In the genomic region with DNA sequence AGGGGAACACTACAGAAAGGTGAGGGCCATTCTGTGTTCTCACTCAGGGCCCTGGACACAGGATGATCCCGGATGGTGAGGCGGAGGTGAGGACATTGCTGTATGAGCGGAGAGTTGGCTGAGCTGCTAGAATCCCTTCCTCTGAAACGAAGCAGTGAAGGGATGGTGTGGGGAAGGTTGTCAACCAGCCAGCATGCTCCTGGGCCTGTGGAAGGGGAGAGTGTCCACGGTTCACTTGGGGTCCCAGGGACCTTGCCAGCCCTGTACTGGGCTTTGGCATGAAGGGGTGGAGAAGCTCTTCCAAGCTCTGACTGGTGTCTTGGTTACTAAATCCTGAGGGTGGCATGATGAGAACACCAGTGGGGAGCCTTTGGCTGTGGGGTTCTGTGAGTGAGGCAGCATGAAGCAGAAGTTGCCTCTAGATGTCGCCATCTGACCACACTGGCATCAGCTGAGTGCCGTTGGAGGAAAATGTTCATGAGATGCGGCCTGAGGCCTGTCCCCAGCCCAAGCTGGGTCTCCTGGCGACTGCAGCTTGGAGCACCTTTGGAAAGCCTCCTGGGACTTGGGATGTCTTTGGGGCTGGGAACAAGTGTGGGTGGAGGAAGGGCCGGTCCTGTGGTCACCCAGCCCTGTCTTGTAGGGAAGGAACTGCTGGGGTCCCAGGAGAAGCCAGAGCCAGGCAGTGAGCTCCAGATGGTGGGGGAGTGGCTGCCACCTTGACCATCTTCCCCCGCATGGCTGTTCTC, we compare ENCODE assay signal across 8 cellular contexts. TPM values are rescaled to one million over a fixed set of nuclear protein-coding genes. Genes with fewer than 3 reads are reported as not detected.
DNase-seq lines count a peak whose midpoint lies in the region; ATAC-seq, FAIRE-seq and TF ChIP-seq lines count a peak whose summit lies in the region.

No MANE protein-coding gene starts in this region.

- peaks cover 3% of the 10 kb centered on the region for H3K36me3 Mint-ChIP-seq in activated naive CD8-positive, alpha-beta T cell treated with anti-CD3 and anti-CD28 coated beads, Interleukin-2, amount 50 U/mL, for 24 hours (ENCODE audit: low read depth)

- TF ChIP-seq CTCF in A549 (IDR thresholded peaks at IDR 0.05) (peak; percentile 87), GM12872 (IDR thresholded peaks at IDR 0.05; ENCODE audit: insufficient read depth, low read depth, low read length) (peak; percentile 95)

- POLR2A ChIA-PET in A549 (lab: Yijun Ruan, JAX): interaction anchor here (0.8 to 1.4 kb wide), 2 partner anchors 14 to 34 kb away, joined by 3 to 5 read pairs; no protein-coding TSS in a partner anchor

- peak; percentile 92 to 98 for TF ChIP-seq RAD21 in A549 (conservative IDR thresholded peaks at IDR 0.05 in 1 of 2, IDR thresholded peaks at IDR 0.05 in 1 of 2)

- H3K27me3 Mint-ChIP-seq in activated naive CD8-positive, alpha-beta T cell treated with anti-CD3 and anti-CD28 coated beads, Interleukin-2, amount 50 U/mL, for 24 hours: no peaks in the 10 kb centered on the region

- H3K9me3 ChIP-seq in A549: no peaks in the 10 kb centered on the region

- peak; percentile 89 to 96 for ATAC-seq in A549
- peak; percentile 83 for ATAC-seq in activated naive CD8-positive, alpha-beta T cell treated with anti-CD3 and anti-CD28 coated beads, Interleukin-2, amount 50 U/mL, for 24 hours
- ATAC-seq in Right ventricle myocardium superior (ENCODE audit: poor library complexity): peak; percentile 82

- H3K27ac ChIP-seq in A549: peak overlapping the region in 1 of 2 experiments; percentile 17; a peak in 3 of 6 replicates

- DNase-seq in A549 (ENCODE audit: low read depth in 1 of 2, low spot score in 1 of 2) (peak; percentile 58 to 78), LHCN-M2 (ENCODE audit: low read depth) (peak; percentile 74), SK-N-DZ (ENCODE audit: low spot score) (peak; percentile 72), Right ventricle myocardium superior (peak; percentile 68), pulmonary artery endothelial cell (ENCODE audit: low read depth, low spot score) (peak; percentile 30), HuH-7.5 (ENCODE audit: low spot score) (no peak)
- DNase-seq in activated naive CD8-positive, alpha-beta T cell treated with anti-CD3 and anti-CD28 coated beads, Interleukin-2, amount 50 U/mL, for 24 hours: peak; percentile 54

- H3K27ac Mint-ChIP-seq in activated naive CD8-positive, alpha-beta T cell treated with anti-CD3 and anti-CD28 coated beads, Interleukin-2, amount 50 U/mL, for 24 hours: no peak overlapping the region

- H3K4me2 ChIP-seq in A549: no peak overlapping the region

- intact Hi-C loops in Right ventricle myocardium superior (cut with DNase I): no loop called here

- TF ChIP-seq POLR2A in A549 (IDR thresholded peaks at IDR 0.05; ENCODE audit: low read length): no peak

- 37% methylated on average over 11 of the region's 11 CpGs for WGBS in A549 (ENCODE audit: missing lambda C conversion rate)

- TF ChIP-seq EP300 in A549 (IDR thresholded peaks at IDR 0.05): no peak

- peaks cover 6% of the 10 kb centered on the region for H3K4me1 Mint-ChIP-seq in activated naive CD8-positive, alpha-beta T cell treated with anti-CD3 and anti-CD28 coated beads, Interleukin-2, amount 50 U/mL, for 24 hours

- H3K4me1 ChIP-seq in A549: peaks cover 14% of the 10 kb centered on the region

- H3K4me3 Mint-ChIP-seq in activated naive CD8-positive, alpha-beta T cell treated with anti-CD3 and anti-CD28 coated beads, Interleukin-2, amount 50 U/mL, for 24 hours: no peak overlapping the region

- CTCF ChIA-PET in A549 (lab: Yijun Ruan, JAX): interaction anchor here (0.6 to 40.8 kb wide), 52 partner anchors 12 to 488 kb away, joined by 3 to 837 read pairs (median 4); a partner anchor contains a TSS

- H3K9me3 Mint-ChIP-seq in activated naive CD8-positive, alpha-beta T cell treated with anti-CD3 and anti-CD28 coated beads, Interleukin-2, amount 50 U/mL, for 24 hours: no peaks in the 10 kb centered on the region

- no peak overlapping the region for H3K4me3 ChIP-seq in A549

- FAIRE-seq in A549 (lab: Jason Lieb, UNC): peak; percentile 56

TF ChIP-seq in A549, 52 proteins besides CTCF, POLR2A, EP300 and RAD21:
- TF ChIP-seq EHMT2 (IDR thresholded peaks at IDR 0.05; ENCODE audit: low read depth): no peak
- TF ChIP-seq MAZ (IDR thresholded peaks at IDR 0.05; ENCODE audit: borderline replicate concordance, low read depth, low read length): no peak
- TF ChIP-seq BHLHE40 (IDR thresholded peaks at IDR 0.05; ENCODE audit: low read depth, low read length): no peak
- no peak for TF ChIP-seq HOXB5 (CRISPR knock-in tag; IDR thresholded peaks at IDR 0.05)
- peak; percentile 67 for TF ChIP-seq SMC3 (IDR thresholded peaks at IDR 0.05)
TF ChIP-seq in A549: peak in this region for 1.

RNA-seq across cellular contexts. Expression of a gene that starts 14.8 kb away (rescaled TPM):
- polyA plus RNA-seq in A549 (2011; rRNA removed) (10.0 and 10.7 TPM in 2 replicates), A549 (2017; fragmentation: RNase III; extraction: RNeasy Plus Mini Kit Qiagen cat#74134 plus additional on column Dnase treatment) (7.7 to 10.5 TPM (median 8.7 TPM) in 3 replicates)
- polyA plus RNA-seq in A549 (2012; cell fraction: cytosol; rRNA removed): 3.5 and 4.3 TPM in 2 replicates
- 3.3 and 4.0 TPM in 2 replicates for polyA plus RNA-seq in A549 (2012; cell fraction: nucleus; rRNA removed)
- polyA minus RNA-seq in A549 (2011; rRNA and poly(A)+ RNA removed): 27.2 and 31.7 TPM in 2 replicates
- total RNA-seq in LHCN-M2 (2014; rRNA removed) (8.1 and 10.0 TPM in 2 replicates), Right ventricle myocardium superior (3.3 TPM), pulmonary artery endothelial cell (9.4 and 12.1 TPM in 2 replicates)
- 3.9 TPM for polyA plus RNA-seq in LHCN-M2 (2012)
- 10.1 and 12.2 TPM in 2 replicates for polyA plus RNA-seq in SK-N-DZ (2014; cell fraction: cytosol; rRNA removed)
- polyA plus RNA-seq in SK-N-DZ (2014; cell fraction: nucleus; rRNA removed): 3.4 and 12.6 TPM in 2 replicates

RNA-seq across cellular contexts. Expression of a gene that starts 23.6 kb away (rescaled TPM):
- polyA plus RNA-seq in A549 (2011; rRNA removed) (0.18 and 0.37 TPM in 2 replicates), A549 (2017; fragmentation: RNase III; extraction: RNeasy Plus Mini Kit Qiagen cat#74134 plus additional on column Dnase treatment) (0.24 to 0.25 TPM (median 0.25 TPM) in 3 replicates)
- 0.08 and 0.09 TPM in 2 replicates for polyA plus RNA-seq in A549 (2012; cell fraction: cytosol; rRNA removed)
- 0.20 and 0.46 TPM in 2 replicates for polyA plus RNA-seq in A549 (2012; cell fraction: nucleus; rRNA removed)
- polyA minus RNA-seq in A549 (2011; rRNA and poly(A)+ RNA removed): 0.49 and 0.54 TPM in 2 replicates
- total RNA-seq in LHCN-M2 (2014; rRNA removed) (not detected in 2 replicates), Right ventricle myocardium superior (0.13 TPM), pulmonary artery endothelial cell (not detected in 2 replicates)
- polyA plus RNA-seq in LHCN-M2 (2012): not detected
- polyA plus RNA-seq in SK-N-DZ (2014; cell fraction: cytosol; rRNA removed): not detected in 2 replicates
- polyA plus RNA-seq in SK-N-DZ (2014; cell fraction: nucleus; rRNA removed): not detected in 2 replicates

RNA-seq across cellular contexts. Expression of a gene that starts 30.2 kb away (rescaled TPM):
- polyA plus RNA-seq in A549 (2011; rRNA removed) (0.46 and 0.75 TPM in 2 replicates), A549 (2017; fragmentation: RNase III; extraction: RNeasy Plus Mini Kit Qiagen cat#74134 plus additional on column Dnase treatment) (2.2 to 4.7 TPM (median 3.4 TPM) in 3 replicates)
- polyA plus RNA-seq in A549 (2012; cell fraction: cytosol; rRNA removed): 7.9 and 9.7 TPM in 2 replicates
- polyA plus RNA-seq in A549 (2012; cell fraction: nucleus; rRNA removed): 26.7 and 27.1 TPM in 2 replicates
- polyA minus RNA-seq in A549 (2011; rRNA and poly(A)+ RNA removed): 0.15 and 0.54 TPM in 2 replicates
- total RNA-seq in LHCN-M2 (2014; rRNA removed) (1.1 and 1.7 TPM in 2 replicates), Right ventricle myocardium superior (95.4 TPM), pulmonary artery endothelial cell (0.59 and 0.60 TPM in 2 replicates)
- polyA plus RNA-seq in LHCN-M2 (2012): 1.1 TPM
- 0.12 TPM in 1 of 2 replicates, not detected in the other for polyA plus RNA-seq in SK-N-DZ (2014; cell fraction: cytosol; rRNA removed)
- 0.26 TPM in 1 of 2 replicates, not detected in the other for polyA plus RNA-seq in SK-N-DZ (2014; cell fraction: nucleus; rRNA removed)

RNA-seq across cellular contexts. Expression of a gene that starts 39.1 kb away (rescaled TPM):
- polyA plus RNA-seq in A549 (2011; rRNA removed) (140 and 168 TPM in 2 replicates), A549 (2017; fragmentation: RNase III; extraction: RNeasy Plus Mini Kit Qiagen cat#74134 plus additional on column Dnase treatment) (134 to 148 TPM (median 144 TPM) in 3 replicates)
- 468 and 497 TPM in 2 replicates for polyA plus RNA-seq in A549 (2012; cell fraction: cytosol; rRNA removed)
- polyA plus RNA-seq in A549 (2012; cell fraction: nucleus; rRNA removed): 286 and 317 TPM in 2 replicates
- 134 and 178 TPM in 2 replicates for polyA minus RNA-seq in A549 (2011; rRNA and poly(A)+ RNA removed)
- total RNA-seq in LHCN-M2 (2014; rRNA removed) (147 and 148 TPM in 2 replicates), Right ventricle myocardium superior (103 TPM), pulmonary artery endothelial cell (159 and 180 TPM in 2 replicates)
- polyA plus RNA-seq in LHCN-M2 (2012): 252 TPM
- 174 and 182 TPM in 2 replicates for polyA plus RNA-seq in SK-N-DZ (2014; cell fraction: cytosol; rRNA removed)
- 92.7 and 156 TPM in 2 replicates for polyA plus RNA-seq in SK-N-DZ (2014; cell fraction: nucleus; rRNA removed)

RNA-seq across cellular contexts. Expression of a gene that starts 40.2 kb away (rescaled TPM):
- polyA plus RNA-seq in A549 (2011; rRNA removed) (19.4 and 20.4 TPM in 2 replicates), A549 (2017; fragmentation: RNase III; extraction: RNeasy Plus Mini Kit Qiagen cat#74134 plus additional on column Dnase treatment) (19.9 to 22.0 TPM (median 20.3 TPM) in 3 replicates)
- 13.6 and 19.6 TPM in 2 replicates for polyA plus RNA-seq in A549 (2012; cell fraction: cytosol; rRNA removed)
- polyA plus RNA-seq in A549 (2012; cell fraction: nucleus; rRNA removed): 23.0 and 26.3 TPM in 2 replicates
- 29.4 and 33.2 TPM in 2 replicates for polyA minus RNA-seq in A549 (2011; rRNA and poly(A)+ RNA removed)
- total RNA-seq in LHCN-M2 (2014; rRNA removed) (45.8 and 53.4 TPM in 2 replicates), Right ventricle myocardium superior (114 TPM), pulmonary artery endothelial cell (16.1 and 17.1 TPM in 2 replicates)
- 29.1 TPM for polyA plus RNA-seq in LHCN-M2 (2012)
- polyA plus RNA-seq in SK-N-DZ (2014; cell fraction: cytosol; rRNA removed): 17.0 and 20.9 TPM in 2 replicates
- polyA plus RNA-seq in SK-N-DZ (2014; cell fraction: nucleus; rRNA removed): 9.2 and 10.9 TPM in 2 replicates

Comparison
In these comparisons a context has a peak if more than half of its experiments do, and no peak if none do; other contexts are left out.
1. RNA of a gene that starts 30.2 kb away (total RNA-seq): 95.4 TPM in Right ventricle myocardium superior (single experiment); 1.1 to 1.7 TPM in LHCN-M2 and 0.59 to 0.60 TPM in pulmonary artery endothelial cell; every median in the first group is over 10 times any median in the second.
2. Peak in every context shown above with its lines, with median percentiles within 50 percentile points of each other: ATAC-seq.